ENCODE assay signal across 15 cellular contexts in the genomic region with DNA sequence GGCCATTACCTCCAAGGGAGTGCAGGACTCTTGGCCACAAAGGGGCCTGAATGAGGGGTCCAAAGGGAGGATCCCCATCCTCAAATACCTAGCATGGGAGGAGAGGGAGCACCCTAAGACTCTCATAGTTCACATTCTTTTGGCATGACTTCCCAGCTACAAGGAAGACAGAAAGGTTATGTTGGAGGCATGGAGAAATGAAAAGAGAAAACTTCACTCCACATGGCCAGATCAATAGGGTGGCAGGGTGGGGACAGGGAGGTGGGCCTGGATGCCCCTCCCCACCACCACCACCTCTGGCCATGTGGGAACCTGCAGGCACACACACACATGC.
"Had no signal": no experiment of that assay in that cellular context is flagged by ENCODE, and none has a peak within 500 bp of the region (broad histone marks: within the 10 kb centered on the region; RNA-seq: fewer than 3 reads in every experiment).

No MANE protein-coding gene starts in this region.

- DNase-seq: activated CD4-positive, alpha-beta T cell treated with anti-CD3 and anti-CD28 coated beads, Interleukin-2, amount 10 ng/mL, durations not matched to agents 24 days and 14 days; activated CD8-positive, alpha-beta memory T cell treated with anti-CD3 and anti-CD28 coated beads, Interleukin-2, amount 50 U/mL, for 48 hours; activated gamma-delta T cell treated with Interleukin-2 at 50 U/mL for 16 hours; amniotic stem cell; caudate nucleus; colonic mucosa; effector CD8-positive, alpha-beta T cell; foreskin fibroblast; nephron progenitor cell; stimulated activated naive CD4-positive, alpha-beta T cell; T-helper 2 cell; tibial artery; uterus had no signal

- H3K36me3 ChIP-seq: colonic mucosa, tibial artery, uterus had no signal

- FAIRE-seq: endothelial cell of umbilical vein had no signal

- H3K27ac Mint-ChIP-seq: activated CD4-positive, alpha-beta T cell treated with anti-CD3 and anti-CD28 coated beads, Interleukin-2, amount 10 ng/mL, durations not matched to agents 24 days and 14 days; activated naive CD8-positive, alpha-beta T cell; nephron progenitor cell had no signal

- H3K4me3 ChIP-seq: colonic mucosa, tibial artery, uterus had no signal

- H3K9me3 Mint-ChIP-seq: activated CD4-positive, alpha-beta T cell treated with anti-CD3 and anti-CD28 coated beads, Interleukin-2, amount 10 ng/mL, durations not matched to agents 24 days and 14 days had no signal

- H3K27me3 ChIP-seq: colonic mucosa, uterus had no signal

- H3K4me3 Mint-ChIP-seq: activated CD4-positive, alpha-beta T cell treated with anti-CD3 and anti-CD28 coated beads, Interleukin-2, amount 10 ng/mL, durations not matched to agents 24 days and 14 days; activated naive CD8-positive, alpha-beta T cell; nephron progenitor cell had no signal

- H3K27ac ChIP-seq: colonic mucosa, tibial artery, uterus had no signal

- H3K4me1 ChIP-seq: colonic mucosa, tibial artery, uterus had no signal

- H3K9me3 ChIP-seq: colonic mucosa, uterus had no signal
